Comparison of ENCODE assay signal across 8 cellular contexts in the genomic region with DNA sequence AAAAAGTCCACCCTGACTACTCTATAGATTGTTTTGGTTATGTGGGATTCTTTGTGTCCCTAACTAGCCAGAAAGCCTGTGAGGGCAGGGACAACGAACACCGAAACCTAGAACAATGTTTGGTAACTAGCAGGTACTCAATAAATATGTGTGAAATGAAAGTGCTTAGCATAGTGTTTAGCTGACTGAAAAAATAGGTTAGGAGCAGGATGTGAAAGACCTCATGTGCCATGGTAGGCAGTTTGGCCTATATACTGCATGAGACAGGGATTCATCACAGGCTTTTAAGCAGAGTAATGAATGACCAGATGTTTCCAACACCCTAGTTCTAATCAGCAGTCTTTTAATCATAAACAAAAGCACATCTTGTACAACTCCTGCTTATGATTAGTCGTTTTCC.
DNase-seq lines count a peak whose midpoint lies in the region; ATAC-seq and TF ChIP-seq lines count a peak whose summit lies in the region.

No MANE protein-coding gene starts in this region.

- H3K4me3 Mint-ChIP-seq in CD14-positive monocyte, result no peak overlapping the region

- peaks cover 1 to 8% (median 6%) of the 10 kb centered on the region in 7 donors for H3K9me3 Mint-ChIP-seq in CD14-positive monocyte

- peaks cover 10 to 16% of the 10 kb centered on the region in 2 donors for H3K36me3 Mint-ChIP-seq in CD14-positive monocyte

- no peak for TF ChIP-seq CTCF in CD14-positive monocyte (IDR thresholded peaks at IDR 0.05)

- no peak for DNase-seq in left colon
- DNase-seq in NCI-H2227 treated with DMSO at 0.1 percent for 48 hours (lab: John Stamatoyannopoulos, UW), result no peak
- no peak for DNase-seq in COR-L47 (lab: John Stamatoyannopoulos, UW)
- no peak for DNase-seq in amniotic stem cell (lab: John Stamatoyannopoulos, UW)
- no peak for DNase-seq in CD14-positive monocyte (ENCODE audit: low spot score)

- peaks cover 50% of the 10 kb centered on the region for H3K4me1 Mint-ChIP-seq in CD14-positive monocyte

- H3K27me3 Mint-ChIP-seq in CD14-positive monocyte (ENCODE audit: low read depth in 3 of 3), result peaks cover 0 to 1% (median 0%) of the 10 kb centered on the region in 3 donors

- ATAC-seq in GM18517 (IDR thresholded peaks at IDR 0.05; ENCODE audit: unreplicated experiment) (peak; percentile 74), GM21526 (IDR thresholded peaks at IDR 0.05; ENCODE audit: low FRiP score, unreplicated experiment) (peak; percentile 52), HG03521 (IDR thresholded peaks at IDR 0.05; ENCODE audit: unreplicated experiment) (peak; percentile 49), left colon (peak; percentile 16)

- intact Hi-C loops in left colon (cut with DNase I, micrococcal nuclease) (no loop called here), CD14-positive monocyte (cut with micrococcal nuclease) (no loop called here)

- H3K27ac Mint-ChIP-seq in CD14-positive monocyte, result peak overlapping the region in 2 of 7 donors; percentile 11 to 63

Comparison
In these comparisons a context has a peak if more than half of its experiments do, and no peak if none do; other contexts are left out.
1. ATAC-seq: peak in every context shown above with its lines; median percentile 74 in GM18517; 52 in GM21526; 49 in HG03521; 16 in left colon.